Comparison of ENCODE assay signal across 8 cellular contexts in genomic region chr17:17739388-17740066, GRCh38. TPM values are rescaled to one million over a fixed set of nuclear protein-coding genes. Genes with fewer than 3 reads are reported as not detected.
DNase-seq lines count a peak whose midpoint lies in the region; ATAC-seq and TF ChIP-seq lines count a peak whose summit lies in the region.

No MANE protein-coding gene starts in this region.

- H3K27ac Mint-ChIP-seq in mesothelial cell of epicardium: peak overlapping the region; percentile 95

- H3K9me3 Mint-ChIP-seq in mesothelial cell of epicardium: no peaks in the 10 kb centered on the region

- H3K4me3 Mint-ChIP-seq in mesothelial cell of epicardium: peak overlapping the region; percentile 49

- no peaks in the 10 kb centered on the region for H3K36me3 Mint-ChIP-seq in mesothelial cell of epicardium

- H3K4me1 Mint-ChIP-seq in mesothelial cell of epicardium: peaks cover 72% of the 10 kb centered on the region

- no peak for ATAC-seq in GM19463 (IDR thresholded peaks at IDR 0.05; ENCODE audit: unreplicated experiment)
- no peak for ATAC-seq in GM18868 (IDR thresholded peaks at IDR 0.05; ENCODE audit: unreplicated experiment)
- ATAC-seq in GM18519 (IDR thresholded peaks at IDR 0.05; ENCODE audit: low FRiP score, unreplicated experiment): no peak

- no peaks in the 10 kb centered on the region for H3K27me3 Mint-ChIP-seq in mesothelial cell of epicardium (ENCODE audit: low read depth)

- DNase-seq in SHP77 (lab: John Stamatoyannopoulos, UW) (peak; percentile 31 to 59), SHP77 treated with DMSO at 0.1 percent for 48 hours (lab: John Stamatoyannopoulos, UW) (no peak), dermis blood vessel endothelial cell (peak; percentile 59), mesothelial cell of epicardium (ENCODE audit: low spot score in 2 of 2, unreplicated experiment in 2 of 2) (no peak), ureter (ENCODE audit: low spot score) (peak; percentile 69)

- TF ChIP-seq CTCF in mesothelial cell of epicardium (IDR thresholded peaks at IDR 0.05; ENCODE audit: unreplicated experiment): no peak

RNA-seq across cellular contexts. Expression of gene RAI1, which starts 58.3 kb away (rescaled TPM):
- total RNA-seq in dermis blood vessel endothelial cell: 10.4 and 17.9 TPM in 2 replicates
- 127 to 137 TPM (median 129 TPM) in 3 replicates for total RNA-seq in mesothelial cell of epicardium
- 117 TPM for total RNA-seq in ureter

Comparison
In these comparisons a context has a peak if more than half of its experiments do, and no peak if none do; other contexts are left out.
1. DNase-seq: peak in SHP77 (2 of 2), dermis blood vessel endothelial cell (single experiment) and ureter (single experiment); none in SHP77 treated with DMSO at 0.1 percent for 48 hours (single experiment) and mesothelial cell of epicardium (0 of 2).